10 cellular contexts compared by ENCODE assay signal in genomic region chr9:37531699-37532098, GRCh38. TPM values are rescaled to one million over a fixed set of nuclear protein-coding genes. Genes with fewer than 3 reads are reported as not detected.
DNase-seq lines count a peak whose midpoint lies in the region; ATAC-seq and TF ChIP-seq lines count a peak whose summit lies in the region.
"Had no signal": no experiment of that assay in that cellular context is flagged by ENCODE, and none has a peak within 500 bp of the region (broad histone marks: within the 10 kb centered on the region; RNA-seq: fewer than 3 reads in every experiment).

No MANE protein-coding gene starts in this region.

- peaks cover 38% of the 10 kb centered on the region for H3K4me1 Mint-ChIP-seq in activated B cell treated with CpG ODN at 0.5 μM for 24 hours
- peaks cover 0 to 7% (median 0%) of the 10 kb centered on the region in 7 donors for H3K4me1 Mint-ChIP-seq in naive thymus-derived CD4-positive, alpha-beta T cell

- H3K27ac ChIP-seq in naive thymus-derived CD4-positive, alpha-beta T cell (ENCODE audit: low read depth, low read length), result peak overlapping the region; percentile 17

- no peaks in the 10 kb centered on the region for H3K27me3 ChIP-seq in naive thymus-derived CD4-positive, alpha-beta T cell (ENCODE audit: control insufficient read depth in 2 of 2, insufficient read depth in 2 of 2, low read length in 2 of 2)

- intact Hi-C loops in activated B cell treated with CpG ODN at 0.5 μM for 24 hours (cut with micrococcal nuclease), result loop anchor here (1.0 to 2.0 kb wide), 2 partner anchors 33 to 45 kb away; partner anchors contain the start of gene FBXO10
- intact Hi-C loops in naive thymus-derived CD4-positive, alpha-beta T cell (cut with micrococcal nuclease), result no loop called here

- peaks cover 0 to 20% of the 10 kb centered on the region in 2 donors for H3K4me1 ChIP-seq in naive thymus-derived CD4-positive, alpha-beta T cell (ENCODE audit: control insufficient read depth in 2 of 2, insufficient read depth in 2 of 2, low read length in 2 of 2)

- H3K27me3 Mint-ChIP-seq in activated B cell treated with CpG ODN at 0.5 μM for 24 hours, result no peaks in the 10 kb centered on the region
- no peaks in the 10 kb centered on the region for H3K27me3 Mint-ChIP-seq in naive thymus-derived CD4-positive, alpha-beta T cell

- no peak for TF ChIP-seq CTCF in activated B cell treated with CpG ODN at 0.5 μM for 24 hours (IDR thresholded peaks at IDR 0.05)

- H3K36me3 Mint-ChIP-seq in activated B cell treated with CpG ODN at 0.5 μM for 24 hours (ENCODE audit: low read depth), result peaks cover 52% of the 10 kb centered on the region
- peaks cover 0 to 6% (median 4%) of the 10 kb centered on the region in 5 donors for H3K36me3 Mint-ChIP-seq in naive thymus-derived CD4-positive, alpha-beta T cell

- POLR2A ChIA-PET in activated B cell treated with CpG ODN at 0.5 μM for 24 hours (lab: Charles Lee), result interaction anchor here (1.5 kb wide), 1 partner anchor 44 kb away, joined by 4 read pairs; the partner anchor contains the start of gene FBXO10
- POLR2A ChIA-PET in naive thymus-derived CD4-positive, alpha-beta T cell (lab: Charles Lee), result no interaction called here

- H3K36me3 ChIP-seq in naive thymus-derived CD4-positive, alpha-beta T cell (ENCODE audit: control insufficient read depth in 2 of 3, insufficient read depth in 3 of 3, low read length in 3 of 3), result no peaks in the 10 kb centered on the region

- no peaks in the 10 kb centered on the region for H3K9me3 Mint-ChIP-seq in activated B cell treated with CpG ODN at 0.5 μM for 24 hours
- H3K9me3 Mint-ChIP-seq in naive thymus-derived CD4-positive, alpha-beta T cell, result peaks cover 0 to 3% (median 0%) of the 10 kb centered on the region in 11 donors

- ATAC-seq in GM18867 (IDR thresholded peaks at IDR 0.05; ENCODE audit: unreplicated experiment), result peak; percentile 88
- ATAC-seq in HG02623 (IDR thresholded peaks at IDR 0.05; ENCODE audit: unreplicated experiment), result peak; percentile 61
- peak; percentile 74 for ATAC-seq in activated B cell treated with CpG ODN at 0.5 μM for 24 hours (ENCODE audit: low read depth)
- peak; percentile 79 for ATAC-seq in naive thymus-derived CD4-positive, alpha-beta T cell
- no peak for ATAC-seq in GM19035 (IDR thresholded peaks at IDR 0.05; ENCODE audit: unreplicated experiment)
- ATAC-seq: HepG2 had no signal

- no peak for DNase-seq in activated B cell treated with CpG ODN at 0.5 μM for 24 hours
- peak in 1 of 9 donors; percentile 15 for DNase-seq in naive thymus-derived CD4-positive, alpha-beta T cell
- DNase-seq in T1000 (lab: John Stamatoyannopoulos, UW), result no peak
- DNase-seq in GM19238 (ENCODE audit: insufficient read length, low spot score), result no peak
- DNase-seq: GOT3, NCI-H446 had no signal

- CTCF ChIA-PET in activated B cell treated with CpG ODN at 0.5 μM for 24 hours (lab: Charles Lee), result no interaction called here
- CTCF ChIA-PET in naive thymus-derived CD4-positive, alpha-beta T cell (lab: Charles Lee), result no interaction called here

- H3K4me3 ChIP-seq in naive thymus-derived CD4-positive, alpha-beta T cell (ENCODE audit: low read length), result no peak overlapping the region

- H3K27ac Mint-ChIP-seq in activated B cell treated with CpG ODN at 0.5 μM for 24 hours, result peak overlapping the region; percentile 86
- peak overlapping the region in 4 of 9 donors; percentile 24 to 52 (median 38) for H3K27ac Mint-ChIP-seq in naive thymus-derived CD4-positive, alpha-beta T cell

- peak overlapping the region; percentile 73 for H3K4me3 Mint-ChIP-seq in activated B cell treated with CpG ODN at 0.5 μM for 24 hours
- H3K4me3 Mint-ChIP-seq in naive thymus-derived CD4-positive, alpha-beta T cell, result no peak overlapping the region

- no peaks in the 10 kb centered on the region for H3K9me3 ChIP-seq in naive thymus-derived CD4-positive, alpha-beta T cell (ENCODE audit: control insufficient read depth in 2 of 3, low read length in 3 of 3)

RNA-seq across cellular contexts. Expression of gene FBXO10, which starts 44.5 kb away (rescaled TPM):
- total RNA-seq in activated B cell treated with CpG ODN at 0.5 μM for 24 hours, result 29.8 and 39.4 TPM in 2 replicates
- total RNA-seq in naive thymus-derived CD4-positive, alpha-beta T cell, result 1 to 10 TPM in 4 of 5 experiments, under 1 TPM in 1; 0.85 to 2.6 (median 2.2) TPM
- polyA plus RNA-seq in naive thymus-derived CD4-positive, alpha-beta T cell, result under 1 TPM; 0.37 to 0.86 TPM

RNA-seq across cellular contexts. Expression of gene POLR1E, which starts 46.0 kb away (rescaled TPM):
- total RNA-seq in activated B cell treated with CpG ODN at 0.5 μM for 24 hours, result 45.4 and 46.3 TPM in 2 replicates
- total RNA-seq in naive thymus-derived CD4-positive, alpha-beta T cell, result 10 to 100 TPM; 24.7 to 40.0 (median 31.0) TPM
- polyA plus RNA-seq in naive thymus-derived CD4-positive, alpha-beta T cell, result 10 to 100 TPM; 20.7 to 22.7 TPM
